In genomic region chr4:79983431-79983830, GRCh38 we compare ENCODE assay signal across 22 cellular contexts.
"Had no signal": no experiment of that assay in that cellular context is flagged by ENCODE, and none has a peak within 500 bp of the region (broad histone marks: within the 10 kb centered on the region; RNA-seq: fewer than 3 reads in every experiment).

No MANE protein-coding gene starts in this region.

- H3K4me3 ChIP-seq: colonic mucosa, esophagus muscularis mucosa, gastrocnemius medialis, heart right ventricle, left lung, lower lobe of right lung, mucosa of descending colon had no signal

- H3K9me3 ChIP-seq: colonic mucosa, esophagus muscularis mucosa, gastrocnemius medialis, heart right ventricle, left lung, lower lobe of right lung, mucosa of descending colon had no signal

- ATAC-seq: effector memory CD8-positive, alpha-beta T cell; foreskin keratinocyte; gastrocnemius medialis; heart right ventricle; left cardiac atrium; left lung; left ventricle myocardium superior; lower lobe of right lung; mucosa of descending colon had no signal

- DNase-seq: colonic mucosa; cortex of kidney; effector CD8-positive, alpha-beta T cell; effector memory CD8-positive, alpha-beta T cell; endodermal cell; foreskin keratinocyte; gastrocnemius medialis; glutamatergic neuron; head of caudate nucleus; heart right ventricle; hippocampal formation; left cardiac atrium; left lung; left ventricle myocardium superior; lower lobe of right lung; mesenchymal stem cell; mucosa of descending colon; naive B cell had no signal

- H3K27ac ChIP-seq: colonic mucosa, esophagus muscularis mucosa, foreskin keratinocyte, gastrocnemius medialis, heart right ventricle, left lung, lower lobe of right lung had no signal

- H3K36me3 ChIP-seq: gastrocnemius medialis, lower lobe of right lung had no signal

- H3K4me1 ChIP-seq: colonic mucosa, gastrocnemius medialis, heart right ventricle, left lung, lower lobe of right lung had no signal

- FAIRE-seq: endometrium, islet of Langerhans, keratinocyte had no signal

- H3K27me3 ChIP-seq: colonic mucosa, esophagus muscularis mucosa, foreskin keratinocyte, gastrocnemius medialis, heart right ventricle, left lung had no signal
